1 cellular context compared by ENCODE assay signal in genomic region chr20:44133424-44133823, GRCh38.
TF ChIP-seq lines count a peak whose summit lies in the region.

No MANE protein-coding gene starts in this region.

TF ChIP-seq in K562, 482 proteins besides CTCF, POLR2A, EP300 and RAD21 (continued from another document):
- TF ChIP-seq E2F8 (IDR thresholded peaks at IDR 0.05; ENCODE audit: low read depth, partially characterized antibody): no peak
- TF ChIP-seq MAFK (IDR thresholded peaks at IDR 0.05; ENCODE audit: low read length): no peak
- TF ChIP-seq NCOA2 (IDR thresholded peaks at IDR 0.05; ENCODE audit: partially characterized antibody in 2 of 2): no peak
- TF ChIP-seq ARID4B (CRISPR knock-in tag; IDR thresholded peaks at IDR 0.05): no peak
- no peak for TF ChIP-seq NCOA4 (IDR thresholded peaks at IDR 0.05; ENCODE audit: partially characterized antibody)
- TF ChIP-seq TCF15 (CRISPR knock-in tag; IDR thresholded peaks at IDR 0.05): no peak
- no peak for TF ChIP-seq E2F4 (CRISPR knock-in tag; IDR thresholded peaks at IDR 0.05; ENCODE audit: low read depth)
- no peak for TF ChIP-seq ZNF778 (CRISPR knock-in tag; IDR thresholded peaks at IDR 0.05)
- no peak for TF ChIP-seq ZSCAN29 (IDR thresholded peaks at IDR 0.05)
